Comparison of ENCODE assay signal across 1 cellular context in genomic region chr2:210072493-210072892, GRCh38.
TF ChIP-seq lines count a peak whose summit lies in the region.

No MANE protein-coding gene starts in this region.

TF ChIP-seq in HCT116, 20 proteins besides CTCF, POLR2A, EP300 and RAD21 (continued from another document):
- TF ChIP-seq REST (IDR thresholded peaks at IDR 0.05; ENCODE audit: low read depth) (no peak), JUND (IDR thresholded peaks at IDR 0.05) (no peak), ZBTB33 (IDR thresholded peaks at IDR 0.05; ENCODE audit: extremely low read depth, insufficient replicate concordance, low read length) (no peak), SP1 (IDR thresholded peaks at IDR 0.05; ENCODE audit: low read depth) (no peak), ZNF274 (IDR thresholded peaks at IDR 0.05; ENCODE audit: low read depth, low read length) (no peak)
- TF ChIP-seq, protein P1, sequence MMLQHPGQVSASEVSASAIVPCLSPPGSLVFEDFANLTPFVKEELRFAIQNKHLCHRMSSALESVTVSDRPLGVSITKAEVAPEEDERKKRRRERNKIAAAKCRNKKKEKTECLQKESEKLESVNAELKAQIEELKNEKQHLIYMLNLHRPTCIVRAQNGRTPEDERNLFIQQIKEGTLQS (IDR thresholded peaks at IDR 0.05): no peak
TF ChIP-seq in HCT116: peak in this region for 0.
